Comparison of ENCODE assay signal across 25 cellular contexts in the genomic region with DNA sequence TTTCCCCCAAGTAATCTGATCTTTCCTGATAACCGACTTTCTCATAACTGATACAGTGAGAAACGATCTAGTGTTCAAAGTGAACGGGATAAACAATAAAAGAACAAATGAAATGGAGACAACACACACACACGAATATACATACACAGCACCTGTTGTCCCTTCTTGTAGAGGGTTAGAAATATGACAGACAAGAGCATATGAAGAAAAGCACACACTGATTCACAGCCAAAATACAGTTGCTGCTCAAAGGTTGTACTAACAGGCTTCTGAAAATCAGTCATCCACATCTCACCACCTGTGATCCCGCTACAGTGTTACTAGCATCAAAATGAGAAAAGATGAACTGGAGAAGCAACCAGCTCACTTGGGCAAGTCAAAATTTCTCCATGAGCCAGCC.
DNase-seq lines count a peak whose midpoint lies in the region; ATAC-seq and TF ChIP-seq lines count a peak whose summit lies in the region.
"Had no signal": no experiment of that assay in that cellular context is flagged by ENCODE, and none has a peak within 500 bp of the region (broad histone marks: within the 10 kb centered on the region; RNA-seq: fewer than 3 reads in every experiment).

No MANE protein-coding gene starts in this region.

- no peak overlapping the region for H3K4me3 ChIP-seq in cardiac muscle cell
- H3K4me3 ChIP-seq in right cardiac atrium (ENCODE audit: low read length), result no peak overlapping the region
- H3K4me3 ChIP-seq in mucosa of descending colon, result no peak overlapping the region
- H3K4me3 ChIP-seq in upper lobe of left lung, result no peak overlapping the region
- H3K4me3 ChIP-seq: HAP-1, testis had no signal

- TF ChIP-seq CTCF in cardiac muscle cell (IDR thresholded peaks at IDR 0.05; ENCODE audit: low read depth, low read length), result no peak
- no peak for TF ChIP-seq CTCF in mucosa of descending colon (IDR thresholded peaks at IDR 0.05)
- TF ChIP-seq CTCF in upper lobe of left lung (IDR thresholded peaks at IDR 0.05), result no peak

- H3K4me1 ChIP-seq in cardiac muscle cell (ENCODE audit: low read depth) (peaks cover 38% of the 10 kb centered on the region), right cardiac atrium (ENCODE audit: control insufficient read depth, insufficient read depth, low read length) (peaks cover 2% of the 10 kb centered on the region), mucosa of descending colon (ENCODE audit: low read depth) (peaks cover 27% of the 10 kb centered on the region), upper lobe of left lung (peaks cover 2 to 15% (median 9%) of the 10 kb centered on the region in 4 donors)
- H3K4me1 ChIP-seq: HAP-1, testis had no signal

- H3K27me3 ChIP-seq in cardiac muscle cell (no peaks in the 10 kb centered on the region), right cardiac atrium (ENCODE audit: control insufficient read depth, insufficient read depth) (no peaks in the 10 kb centered on the region), upper lobe of left lung (no peaks in the 10 kb centered on the region)
- H3K27me3 ChIP-seq: testis had no signal

- TF ChIP-seq EP300 in upper lobe of left lung (IDR thresholded peaks at IDR 0.05), result no peak

- no peaks in the 10 kb centered on the region for H3K9me3 ChIP-seq in cardiac muscle cell (ENCODE audit: low read depth)
- no peaks in the 10 kb centered on the region for H3K9me3 ChIP-seq in right cardiac atrium (ENCODE audit: control insufficient read depth, low read length)
- H3K9me3 ChIP-seq in mucosa of descending colon, result no peaks in the 10 kb centered on the region
- no peaks in the 10 kb centered on the region for H3K9me3 ChIP-seq in upper lobe of left lung
- H3K9me3 ChIP-seq: HAP-1, testis had no signal

- H3K36me3 Mint-ChIP-seq in T-helper 2 cell treated with Interferon-gamma antibody and Interleukin-4, amounts not matched to agents 5 μg/mL and 100 μg/mL, for 36 hours (ENCODE audit: low read depth), result no peaks in the 10 kb centered on the region
- H3K36me3 Mint-ChIP-seq: activated CD4-positive, alpha-beta memory T cell treated with anti-CD3 and anti-CD28 coated beads for 36 hours; memory B cell; naive thymus-derived CD4-positive, alpha-beta T cell had no signal

- H3K4me3 Mint-ChIP-seq in T-helper 2 cell treated with Interferon-gamma antibody and Interleukin-4, amounts not matched to agents 5 μg/mL and 100 μg/mL, for 36 hours, result peak overlapping the region; percentile 27
- H3K4me3 Mint-ChIP-seq: activated CD4-positive, alpha-beta memory T cell treated with anti-CD3 and anti-CD28 coated beads for 36 hours; activated naive CD8-positive, alpha-beta T cell treated with anti-CD3 and anti-CD28 coated beads, Interleukin-2, amount 50 U/mL, for 24 hours; memory B cell had no signal

- ATAC-seq in right cardiac atrium (no peak), mucosa of descending colon (peak; percentile 11), upper lobe of left lung (ENCODE audit: low FRiP score in 2 of 2) (no peak), HG02571 (IDR thresholded peaks at IDR 0.05; ENCODE audit: unreplicated experiment) (no peak)
- ATAC-seq: activated CD4-positive, CD25-positive, alpha-beta regulatory T cell treated with anti-CD3 and anti-CD28 coated beads, Interleukin-2, amount 50 U/mL, for 24 hours; activated naive CD8-positive, alpha-beta T cell treated with anti-CD3 and anti-CD28 coated beads, Interleukin-2, amount 50 U/mL, for 24 hours; naive thymus-derived CD4-positive, alpha-beta T cell had no signal

- TF ChIP-seq POLR2A in upper lobe of left lung (IDR thresholded peaks at IDR 0.05), result no peak

- no peaks in the 10 kb centered on the region for H3K9me3 Mint-ChIP-seq in T-helper 2 cell treated with Interferon-gamma antibody and Interleukin-4, amounts not matched to agents 5 μg/mL and 100 μg/mL, for 36 hours
- H3K9me3 Mint-ChIP-seq: activated CD4-positive, alpha-beta memory T cell treated with anti-CD3 and anti-CD28 coated beads for 36 hours; activated naive CD8-positive, alpha-beta T cell treated with anti-CD3 and anti-CD28 coated beads, Interleukin-2, amount 50 U/mL, for 24 hours; memory B cell had no signal

- H3K27ac Mint-ChIP-seq in T-helper 2 cell treated with Interferon-gamma antibody and Interleukin-4, amounts not matched to agents 5 μg/mL and 100 μg/mL, for 36 hours, result peak overlapping the region; percentile 4
- H3K27ac Mint-ChIP-seq: activated CD4-positive, alpha-beta memory T cell treated with anti-CD3 and anti-CD28 coated beads for 36 hours; activated naive CD8-positive, alpha-beta T cell treated with anti-CD3 and anti-CD28 coated beads, Interleukin-2, amount 50 U/mL, for 24 hours; memory B cell had no signal

- intact Hi-C loops in right cardiac atrium (cut with DNase I), result loop anchor here in 2 of 4 donors (10.0 kb wide), 2 partner anchors 57 to 107 kb away; no protein-coding TSS in a partner anchor
- intact Hi-C loops in mucosa of descending colon (cut with DNase I, micrococcal nuclease), result no loop called here

- H3K36me3 ChIP-seq in cardiac muscle cell (no peaks in the 10 kb centered on the region), mucosa of descending colon (ENCODE audit: low read depth) (no peaks in the 10 kb centered on the region), upper lobe of left lung (no peaks in the 10 kb centered on the region)
- H3K36me3 ChIP-seq: HAP-1 had no signal

- H3K27me3 Mint-ChIP-seq in T-helper 2 cell treated with Interferon-gamma antibody and Interleukin-4, amounts not matched to agents 5 μg/mL and 100 μg/mL, for 36 hours (ENCODE audit: low read depth), result peaks cover 5% of the 10 kb centered on the region
- H3K27me3 Mint-ChIP-seq: activated CD4-positive, alpha-beta memory T cell treated with anti-CD3 and anti-CD28 coated beads for 36 hours; activated naive CD8-positive, alpha-beta T cell treated with anti-CD3 and anti-CD28 coated beads, Interleukin-2, amount 50 U/mL, for 24 hours had no signal

- H3K4me1 Mint-ChIP-seq in T-helper 2 cell treated with Interferon-gamma antibody and Interleukin-4, amounts not matched to agents 5 μg/mL and 100 μg/mL, for 36 hours (ENCODE audit: low read depth), result peaks cover 8% of the 10 kb centered on the region
- H3K4me1 Mint-ChIP-seq: activated naive CD8-positive, alpha-beta T cell treated with anti-CD3 and anti-CD28 coated beads, Interleukin-2, amount 50 U/mL, for 24 hours; memory B cell had no signal

- WGBS in right cardiac atrium, result 70% methylated on average over 5 of the region's 5 CpGs
- WGBS in upper lobe of left lung, 2 donors, result 58 to 61% methylated on average over 5 of the region's 5 CpGs

- H3K27ac ChIP-seq in cardiac muscle cell (peak overlapping the region; percentile 76), right cardiac atrium (ENCODE audit: low read length) (no peak overlapping the region), upper lobe of left lung (peak overlapping the region in 3 of 4 donors; percentile 14 to 57 (median 22))
- H3K27ac ChIP-seq: testis had no signal

- DNase-seq in cardiac muscle cell (ENCODE audit: low read depth in 1 of 2, low spot score in 1 of 2) (no peak), right cardiac atrium (no peak), mucosa of descending colon (no peak), upper lobe of left lung (no peak), activated T-cell treated with anti-CD3 and anti-CD28 coated beads for 4 hours (no peak)
- DNase-seq in T-helper 2 cell treated with Interferon-gamma antibody and Interleukin-4, amounts not matched to agents 5 μg/mL and 100 μg/mL, for 36 hours (ENCODE audit: low spot score), result no peak
- no peak for DNase-seq in stimulated activated CD8-positive, alpha-beta memory T cell treated with anti-CD3 and anti-CD28 coated beads, Interleukin-4, amount 100 ng/mL, for 48 hours
- DNase-seq: activated CD4-positive, alpha-beta memory T cell treated with anti-CD3 and anti-CD28 coated beads for 36 hours; activated CD8-positive, alpha-beta memory T cell treated with anti-CD3 and anti-CD28 coated beads, Interleukin-2, amount 50 U/mL, for 48 hours; activated effector memory CD4-positive, alpha-beta T cell treated with anti-CD3 and anti-CD28 coated beads, Interleukin-2, amount 50 U/mL, for 16 hours; activated naive CD8-positive, alpha-beta T cell treated with anti-CD3 and anti-CD28 coated beads, Interleukin-2, amount 50 U/mL, for 24 hours; C1 segment of cervical spinal cord; Calu3; EL; naive thymus-derived CD4-positive, alpha-beta T cell; NCI-H1105 treated with DMSO at 0.1 percent for 48 hours; NCI-H748 treated with DMSO at 0.1 percent for 48 hours; stimulated activated CD4-positive, alpha-beta T cell treated with anti-CD3 and anti-CD28 coated beads, Interleukin-12 subunit alpha, Interleukin-12 subunit beta, amount 100 ng/mL, for 4 hours; stimulated activated CD4-positive, alpha-beta T cell treated with anti-CD3 and anti-CD28 coated beads, Interleukin-4, amount 100 ng/mL, for 24 hours; stimulated activated naive CD4-positive, alpha-beta T cell; testis had no signal
